21 cellular contexts compared by ENCODE assay signal in genomic region chr6:46521464-46521971, GRCh38. TPM values are rescaled to one million over a fixed set of nuclear protein-coding genes. Genes with fewer than 3 reads are reported as not detected.
DNase-seq lines count a peak whose midpoint lies in the region; ATAC-seq, FAIRE-seq and TF ChIP-seq lines count a peak whose summit lies in the region.
"Had no signal": no experiment of that assay in that cellular context is flagged by ENCODE, and none has a peak within 500 bp of the region (broad histone marks: within the 10 kb centered on the region; RNA-seq: fewer than 3 reads in every experiment).

No MANE protein-coding gene starts in this region.

- intact Hi-C loops in heart left ventricle (cut with DNase I) = loop anchor here in 1 of 10 donors (10.0 kb wide), 1 partner anchor 63 kb away; no protein-coding TSS in a partner anchor
- intact Hi-C loops in Right ventricle myocardium superior (cut with DNase I) = no loop called here
- intact Hi-C loops in tibial artery (cut with DNase I; ENCODE audit: low total_unique reads) = no loop called here
- intact Hi-C loops in kidney (cut with DNase I) = no loop called here

- FAIRE-seq in kidney (lab: Jason Lieb, UNC) = no peak

- no peak for TF ChIP-seq CTCF in heart left ventricle (IDR thresholded peaks at IDR 0.05)
- no peak for TF ChIP-seq CTCF in fibroblast of mammary gland (conservative IDR thresholded peaks at IDR 0.05; ENCODE audit: control insufficient read depth, insufficient read depth, low read depth, low read length)
- TF ChIP-seq CTCF in tibial artery (IDR thresholded peaks at IDR 0.05) = no peak
- no peak for TF ChIP-seq CTCF in GM10266 (IDR thresholded peaks at IDR 0.05; ENCODE audit: control insufficient read depth, insufficient read depth, low read depth, missing control alignments)
- no peak for TF ChIP-seq CTCF in kidney (IDR thresholded peaks at IDR 0.05; ENCODE audit: borderline replicate concordance, extremely low read depth, insufficient read depth)

- H3K4me1 ChIP-seq in heart left ventricle (peaks cover 0 to 30% (median 11%) of the 10 kb centered on the region in 12 donors), tibial artery (peaks cover 0 to 69% (median 21%) of the 10 kb centered on the region in 4 donors), kidney (ENCODE audit: control insufficient read depth in 1 of 2, insufficient read depth in 1 of 2, low read depth in 1 of 2, low read length in 2 of 2) (no peaks in the 10 kb centered on the region)

- no peaks in the 10 kb centered on the region for H3K36me3 ChIP-seq in heart left ventricle
- H3K36me3 ChIP-seq in tibial artery = no peaks in the 10 kb centered on the region
- no peaks in the 10 kb centered on the region for H3K36me3 ChIP-seq in kidney (ENCODE audit: control insufficient read depth in 1 of 2, insufficient read depth in 2 of 2, low read length in 2 of 2)
- H3K36me3 ChIP-seq: sigmoid colon had no signal

- ATAC-seq in heart left ventricle (peak; percentile 74 to 92 (median 85)), Right ventricle myocardium superior (ENCODE audit: poor library complexity) (no peak)

- H3K4me3 ChIP-seq in heart left ventricle (no peak overlapping the region), fibroblast of mammary gland (ENCODE audit: control insufficient read depth, low read depth, low read length) (no peak overlapping the region), tibial artery (no peak overlapping the region), kidney (ENCODE audit: low read length in 2 of 2) (no peak overlapping the region)
- H3K4me3 ChIP-seq: sigmoid colon had no signal

- H3K27me3 ChIP-seq in heart left ventricle (no peaks in the 10 kb centered on the region), tibial artery (no peaks in the 10 kb centered on the region)
- H3K27me3 ChIP-seq: sigmoid colon had no signal

- peak overlapping the region; percentile 0 to 78 (median 40) for H3K27ac ChIP-seq in heart left ventricle
- H3K27ac ChIP-seq in tibial artery = peak overlapping the region; percentile 66 to 70
- no peak overlapping the region for H3K27ac ChIP-seq in kidney (ENCODE audit: low read depth in 2 of 2, low read length in 2 of 2)
- H3K27ac ChIP-seq: 22Rv1 had no signal

- no peak for TF ChIP-seq POLR2A in heart left ventricle (IDR thresholded peaks at IDR 0.05)

- H3K9me3 ChIP-seq in heart left ventricle (no peaks in the 10 kb centered on the region), tibial artery (no peaks in the 10 kb centered on the region), kidney (ENCODE audit: control insufficient read depth in 1 of 2, low read length in 2 of 2) (no peaks in the 10 kb centered on the region)
- H3K9me3 ChIP-seq: sigmoid colon had no signal

- DNase-seq in heart left ventricle (no peak), Right ventricle myocardium superior (no peak), fibroblast of mammary gland (ENCODE audit: low read depth) (peak; percentile 33), myocyte (ENCODE audit: low read depth) (peak; percentile 20), tibial artery (no peak), GM10266 (ENCODE audit: extremely low spot score) (no peak), NCI-H510A treated with DMSO at 0.1 percent for 48 hours (lab: John Stamatoyannopoulos, UW) (no peak), kidney (no peak)
- DNase-seq: activated CD4-positive, alpha-beta T cell treated with anti-CD3 and anti-CD28 coated beads, Interleukin-2, amount 50 U/mL, for 1 hour; CD4-positive, alpha-beta memory T cell; DMS 273 treated with DMSO at 0.1 percent for 48 hours; effector CD8-positive, alpha-beta T cell; erythroblast; midbrain; NCI-H146; NCI-H446 treated with DMSO at 0.1 percent for 48 hours; posterior cingulate gyrus; sigmoid colon; stimulated activated CD8-positive, alpha-beta memory T cell treated with anti-CD3 and anti-CD28 coated beads, Interleukin-4, amount 100 ng/mL, for 48 hours; T-helper 9 cell had no signal

- no peak overlapping the region for H3K9ac ChIP-seq in kidney (ENCODE audit: low read length in 2 of 2)

RNA-seq across cellular contexts. Expression of gene RCAN2, which starts 30.3 kb away (rescaled TPM):
- total RNA-seq in heart left ventricle = 100 to 1,000 TPM; 224 to 331 (median 315) TPM
- polyA plus RNA-seq in heart left ventricle = 100 to 1,000 TPM in 1 of 2 donors, 10 to 100 TPM in 1; 86.4 to 138 TPM
- total RNA-seq in Right ventricle myocardium superior = 258 TPM
- 1.2 and 1.4 TPM in 2 replicates for total RNA-seq in myocyte
- polyA plus RNA-seq in myocyte (2012) = 6.9 TPM
- 25.7 TPM for total RNA-seq in kidney
- 37.4 TPM for polyA plus RNA-seq in kidney (ENCODE audit: insufficient read depth, low read depth, low replicate concordance)
- total RNA-seq: CD4-positive, alpha-beta memory T cell had no signal

Comparison
In these comparisons a context has a peak if more than half of its experiments do, and no peak if none do; other contexts are left out.
1. DNase-seq: peak in fibroblast of mammary gland (single experiment) and myocyte (single experiment); none in heart left ventricle (0 of 5), Right ventricle myocardium superior (single experiment), tibial artery (0 of 2), GM10266 (single experiment), NCI-H510A treated with DMSO at 0.1 percent for 48 hours (single experiment) and kidney (single experiment).
2. H3K27ac ChIP-seq: peak in heart left ventricle (12 of 12) and tibial artery (2 of 2); none in kidney (0 of 2).
3. RNA of gene RCAN2, which starts 30.3 kb away (total RNA-seq): 224 to 331 TPM in heart left ventricle, 258 TPM in Right ventricle myocardium superior (single experiment) and 25.7 TPM in kidney (single experiment); 1.2 to 1.4 TPM in myocyte; every median in the first group is over 10 times any median in the second.